ENCODE assay signal across 4 cellular contexts in the genomic region with DNA sequence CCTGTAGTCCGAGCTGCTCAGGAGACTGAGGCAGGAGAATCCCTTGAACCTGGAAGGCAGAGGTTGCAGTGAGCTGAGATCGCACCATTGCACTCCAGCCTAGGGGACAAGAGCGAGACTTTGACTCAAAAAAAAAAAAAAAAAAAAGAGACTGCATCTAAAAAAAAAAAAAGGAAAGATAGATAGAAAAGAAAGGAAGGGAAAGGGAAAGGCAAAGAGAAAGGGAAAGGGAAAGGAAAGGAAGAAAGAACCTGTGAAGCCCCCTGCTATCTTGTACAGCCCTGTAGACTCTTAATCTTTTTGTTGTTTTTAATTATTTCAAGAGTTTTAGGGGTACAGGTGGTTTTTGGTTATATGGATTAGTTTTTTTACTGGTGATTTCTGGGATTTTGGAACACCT. TPM values are rescaled to one million over a fixed set of nuclear protein-coding genes. Genes with fewer than 3 reads are reported as not detected.
"Had no signal": no experiment of that assay in that cellular context is flagged by ENCODE, and none has a peak within 500 bp of the region (broad histone marks: within the 10 kb centered on the region; RNA-seq: fewer than 3 reads in every experiment).

No MANE protein-coding gene starts in this region.

- DNase-seq: GDM1, GF-D8 had no signal

- H3K4me3 ChIP-seq: GM12878 had no signal

RNA-seq across cellular contexts. Expression of a gene that starts 59.5 kb away (rescaled TPM):
- total RNA-seq: G401 had no signal
